11 cellular contexts compared by ENCODE assay signal in the genomic region with DNA sequence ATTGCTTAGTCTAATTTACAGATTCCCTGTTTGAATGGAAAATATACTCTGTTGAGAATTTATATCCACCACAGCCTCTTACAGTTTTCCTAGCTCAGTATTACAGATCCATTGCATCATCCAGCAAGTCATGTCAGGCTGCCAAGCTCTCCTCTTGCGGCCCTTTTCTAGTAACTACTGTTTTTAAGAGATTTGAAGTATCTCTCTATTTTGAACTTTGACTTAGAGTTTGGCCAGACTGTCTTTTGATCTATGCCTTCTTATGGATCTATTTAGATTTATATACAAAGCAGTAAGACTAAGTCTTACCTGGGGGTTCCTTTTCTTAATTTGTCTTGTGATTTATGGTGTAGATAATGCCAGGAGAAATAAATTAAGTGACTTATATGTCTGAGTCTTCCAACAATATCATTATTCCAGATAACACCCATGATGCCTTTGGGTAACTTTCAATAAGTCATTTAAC. TPM values are rescaled to one million over a fixed set of nuclear protein-coding genes. Genes with fewer than 3 reads are reported as not detected.
DNase-seq lines count a peak whose midpoint lies in the region; ATAC-seq lines count a peak whose summit lies in the region.
"Had no signal": no experiment of that assay in that cellular context is flagged by ENCODE, and none has a peak within 500 bp of the region (broad histone marks: within the 10 kb centered on the region; RNA-seq: fewer than 3 reads in every experiment).

No MANE protein-coding gene starts in this region.

- H3K36me3 Mint-ChIP-seq in activated T-cell treated with anti-CD3 and anti-CD28 coated beads, Interleukin-2, amount 50 U/mL, for 72 hours (ENCODE audit: insufficient read depth in 2 of 2): peaks cover 6 to 35% of the 10 kb centered on the region in 2 donors

- peak in 1 of 2 donors; percentile 5 for DNase-seq in activated T-cell treated with anti-CD3 and anti-CD28 coated beads, Interleukin-2, amount 50 U/mL, for 72 hours
- DNase-seq in activated T-cell treated with anti-CD3 and anti-CD28 coated beads, Interleukin-2, amount 50 U/mL, for 48 hours: no peak
- DNase-seq in OCI-M1 (lab: John Stamatoyannopoulos, UW) (peak; percentile 83), fibroblast of gingiva (ENCODE audit: low read depth) (peak; percentile 82)
- no peak for DNase-seq in stimulated activated naive CD8-positive, alpha-beta T cell treated with anti-CD3 and anti-CD28 coated beads, Interleukin-15, amount 100 ng/mL, for 72 hours
- DNase-seq in effector CD4-positive, alpha-beta T cell: no peak
- DNase-seq in stimulated activated CD4-positive, alpha-beta T cell treated with anti-CD3 and anti-CD28 coated beads, Interleukin-12 subunit alpha, Interleukin-12 subunit beta, amount 100 ng/mL, for 4 hours: no peak
- DNase-seq: BE2C, cortex of kidney, T-cell had no signal

- peak; percentile 32 to 59 for ATAC-seq in activated T-cell treated with anti-CD3 and anti-CD28 coated beads, Interleukin-2, amount 50 U/mL, for 72 hours (replicated peaks in 1 of 2)
- peak; percentile 48 for ATAC-seq in stimulated activated naive CD8-positive, alpha-beta T cell treated with anti-CD3 and anti-CD28 coated beads, Interleukin-15, amount 100 ng/mL, for 72 hours
- ATAC-seq in activated CD4-positive, CD25-positive, alpha-beta regulatory T cell treated with anti-CD3 and anti-CD28 coated beads, Interleukin-2, amount 50 U/mL, for 24 hours: no peak
- ATAC-seq: T-cell had no signal

- H3K4me1 Mint-ChIP-seq in activated T-cell treated with anti-CD3 and anti-CD28 coated beads, Interleukin-2, amount 50 U/mL, for 72 hours (ENCODE audit: low read depth): peaks cover 14% of the 10 kb centered on the region
- peaks cover 7% of the 10 kb centered on the region for H3K4me1 Mint-ChIP-seq in stimulated activated naive CD8-positive, alpha-beta T cell treated with anti-CD3 and anti-CD28 coated beads, Interleukin-15, amount 100 ng/mL, for 72 hours

- peak overlapping the region; percentile 98 for H3K27ac Mint-ChIP-seq in activated T-cell treated with anti-CD3 and anti-CD28 coated beads, Interleukin-2, amount 50 U/mL, for 72 hours
- peak overlapping the region; percentile 96 to 98 for H3K27ac Mint-ChIP-seq in stimulated activated naive CD8-positive, alpha-beta T cell treated with anti-CD3 and anti-CD28 coated beads, Interleukin-15, amount 100 ng/mL, for 72 hours

- H3K9me3 Mint-ChIP-seq in activated T-cell treated with anti-CD3 and anti-CD28 coated beads, Interleukin-2, amount 50 U/mL, for 72 hours: no peaks in the 10 kb centered on the region
- H3K9me3 Mint-ChIP-seq in stimulated activated naive CD8-positive, alpha-beta T cell treated with anti-CD3 and anti-CD28 coated beads, Interleukin-15, amount 100 ng/mL, for 72 hours: no peaks in the 10 kb centered on the region
- H3K9me3 Mint-ChIP-seq: T-cell had no signal

- no peaks in the 10 kb centered on the region for H3K27me3 Mint-ChIP-seq in activated T-cell treated with anti-CD3 and anti-CD28 coated beads, Interleukin-2, amount 50 U/mL, for 72 hours (ENCODE audit: low read depth)
- H3K27me3 Mint-ChIP-seq in stimulated activated naive CD8-positive, alpha-beta T cell treated with anti-CD3 and anti-CD28 coated beads, Interleukin-15, amount 100 ng/mL, for 72 hours: no peaks in the 10 kb centered on the region
- H3K27me3 Mint-ChIP-seq: T-cell had no signal

- H3K4me3 Mint-ChIP-seq in activated T-cell treated with anti-CD3 and anti-CD28 coated beads, Interleukin-2, amount 50 U/mL, for 72 hours: peak overlapping the region in 1 of 2 donors; percentile 45
- no peak overlapping the region for H3K4me3 Mint-ChIP-seq in stimulated activated naive CD8-positive, alpha-beta T cell treated with anti-CD3 and anti-CD28 coated beads, Interleukin-15, amount 100 ng/mL, for 72 hours
- H3K4me3 Mint-ChIP-seq: T-cell had no signal

RNA-seq across cellular contexts. Expression of a gene that starts 53.1 kb away (rescaled TPM):
- total RNA-seq in activated T-cell treated with anti-CD3 and anti-CD28 coated beads, Interleukin-2, amount 50 U/mL, for 72 hours: under 1 TPM; 0.07 to 0.17 TPM

RNA-seq across cellular contexts. Expression of a gene that starts 56.3 kb away (rescaled TPM):
- 10 to 100 TPM; 50.8 to 55.3 TPM for total RNA-seq in activated T-cell treated with anti-CD3 and anti-CD28 coated beads, Interleukin-2, amount 50 U/mL, for 72 hours

Comparison
In these comparisons a context has a peak if more than half of its experiments do, and no peak if none do; other contexts are left out.
1. ATAC-seq: peak in activated T-cell treated with anti-CD3 and anti-CD28 coated beads, Interleukin-2, amount 50 U/mL, for 72 hours (2 of 2) and stimulated activated naive CD8-positive, alpha-beta T cell treated with anti-CD3 and anti-CD28 coated beads, Interleukin-15, amount 100 ng/mL, for 72 hours (single experiment); none in activated CD4-positive, CD25-positive, alpha-beta regulatory T cell treated with anti-CD3 and anti-CD28 coated beads, Interleukin-2, amount 50 U/mL, for 24 hours (0 of 2).
2. DNase-seq: peak in OCI-M1 (single experiment) and fibroblast of gingiva (single experiment); none in activated T-cell treated with anti-CD3 and anti-CD28 coated beads, Interleukin-2, amount 50 U/mL, for 48 hours (0 of 2), stimulated activated naive CD8-positive, alpha-beta T cell treated with anti-CD3 and anti-CD28 coated beads, Interleukin-15, amount 100 ng/mL, for 72 hours (0 of 2), effector CD4-positive, alpha-beta T cell (single experiment) and stimulated activated CD4-positive, alpha-beta T cell treated with anti-CD3 and anti-CD28 coated beads, Interleukin-12 subunit alpha, Interleukin-12 subunit beta, amount 100 ng/mL, for 4 hours (single experiment).